In the genomic region with DNA sequence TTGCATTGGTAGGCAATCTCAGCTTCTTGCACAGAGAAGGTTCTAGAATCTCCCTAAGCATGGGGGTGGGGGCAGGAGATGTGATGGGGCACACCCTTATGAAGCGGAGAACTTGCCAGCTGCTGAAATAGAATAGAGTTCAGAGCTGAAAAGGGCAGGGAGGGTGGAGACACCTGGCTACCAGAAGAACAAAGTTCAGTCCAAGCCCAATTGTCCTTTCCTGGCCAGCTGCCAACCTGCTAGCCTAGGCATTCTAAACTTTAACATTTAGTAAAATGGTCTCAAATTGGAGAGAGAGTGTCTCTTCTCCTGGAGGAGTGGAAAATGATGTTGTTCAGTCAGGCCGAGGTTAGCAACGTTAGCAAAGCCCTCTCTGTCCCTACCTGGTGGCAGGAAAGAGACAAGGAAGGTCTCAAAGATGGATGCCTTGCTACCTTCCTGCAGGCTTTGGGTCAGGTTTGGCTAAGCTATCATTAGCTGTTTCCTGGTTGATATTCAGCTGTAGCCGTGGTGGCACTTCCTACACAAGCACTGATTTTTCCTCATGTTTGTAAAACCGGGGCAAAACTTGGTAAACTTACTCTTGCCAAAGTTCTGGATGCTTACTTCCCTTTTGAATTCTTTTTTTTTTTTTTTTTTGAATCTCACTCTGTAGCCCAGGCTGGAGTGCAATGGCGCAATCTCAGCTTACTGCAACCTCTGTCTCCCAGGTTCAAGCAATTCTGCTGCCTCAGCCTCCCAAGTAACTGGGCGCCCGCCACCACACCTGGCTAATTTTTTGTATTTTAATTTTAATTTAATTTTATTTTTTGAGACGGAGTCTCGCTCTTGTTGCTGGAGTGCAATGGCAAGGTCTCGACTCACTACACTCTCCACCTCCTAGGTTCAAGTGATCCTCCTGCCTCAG, we compare ENCODE assay signal across 18 cellular contexts. TPM values are rescaled to one million over a fixed set of nuclear protein-coding genes. Genes with fewer than 3 reads are reported as not detected.
A peak's percentile ranks its signal among the peaks of the same experiment; 100 is the strongest.
DNase-seq lines count a peak whose midpoint lies in the region; ATAC-seq and TF ChIP-seq lines count a peak whose summit lies in the region.
"Had no signal": no experiment of that assay in that cellular context is flagged by ENCODE, and none has a peak within 500 bp of the region (broad histone marks: within the 10 kb centered on the region; RNA-seq: fewer than 3 reads in every experiment).

No MANE protein-coding gene starts in this region.

- H3K79me1 ChIP-seq in IMR-90 (ENCODE audit: low read depth in 1 of 2, low read length in 2 of 2): no peaks in the 10 kb centered on the region

- H3K56ac ChIP-seq in IMR-90 (ENCODE audit: extremely low read depth, insufficient read depth, low read length): no peak overlapping the region

- ATAC-seq in IMR-90 (ENCODE audit: low read depth) (no peak), mucosa of descending colon (peak; percentile 99), GM21367 (IDR thresholded peaks at IDR 0.05; ENCODE audit: unreplicated experiment) (no peak)
- ATAC-seq: activated CD8-positive, alpha-beta memory T cell treated with anti-CD3 and anti-CD28 coated beads, Interleukin-2, amount 10 ng/mL, durations not matched to agents 7 days and 5 days; effector memory CD8-positive, alpha-beta T cell had no signal

- no TSS peak for BruUV-seq in IMR-90 (replicated peaks; lab: Mats Ljungman, UMichigan)

- 0 out of 2 replicates have a peak, but pooled peaks cover 3% of the 10 kb centered on the region for H3K9me1 ChIP-seq in IMR-90 (ENCODE audit: insufficient read depth, low read length)

- CTCF ChIA-PET in IMR-90 (lab: Yijun Ruan, JAX): no interaction called here

- no peak overlapping the region for H2BK5ac ChIP-seq in IMR-90 (ENCODE audit: low read depth, low read length, poor library complexity, severe bottlenecking)

- no peaks in the 10 kb centered on the region for H3K27me3 Mint-ChIP-seq in activated CD4-positive, alpha-beta T cell treated with anti-CD3 and anti-CD28 coated beads, Interleukin-2, amount 10 ng/mL, durations not matched to agents 24 days and 14 days
- H3K27me3 Mint-ChIP-seq: activated CD8-positive, alpha-beta memory T cell treated with anti-CD3 and anti-CD28 coated beads, Interleukin-2, amount 10 ng/mL, durations not matched to agents 7 days and 5 days; activated naive CD4-positive, alpha-beta T cell treated with anti-CD3 and anti-CD28 coated beads, Interleukin-2, amount 10 ng/mL, durations not matched to agents 7 days and 5 days; effector memory CD8-positive, alpha-beta T cell had no signal

- no peak overlapping the region for H3K14ac ChIP-seq in IMR-90 (replicated peaks; ENCODE audit: low read depth, low read length)

- in situ Hi-C loops in IMR-90 (cut with MboI; ENCODE audit: low sequenced_read_pairs): no loop called here

- TF ChIP-seq CTCF in IMR-90 (conservative IDR thresholded peaks at IDR 0.05; ENCODE audit: low read depth, low read length) (no peak), colonic mucosa (IDR thresholded peaks at IDR 0.05) (no peak), mucosa of descending colon (IDR thresholded peaks at IDR 0.05) (no peak)

- no peak overlapping the region for H3K4me2 ChIP-seq in IMR-90 (ENCODE audit: low read depth, low read length)

- TF ChIP-seq RAD21 in IMR-90 (IDR thresholded peaks at IDR 0.05; ENCODE audit: low read length): no peak

- no peak overlapping the region for H3K4me3 ChIP-seq in IMR-90 (ENCODE audit: insufficient read depth, low read depth, low read length)
- H3K4me3 ChIP-seq in colonic mucosa: no peak overlapping the region
- H3K4me3 ChIP-seq in mucosa of descending colon: no peak overlapping the region

- H2AFZ ChIP-seq in IMR-90 (replicated peaks; ENCODE audit: low read length, poor library complexity): peak overlapping the region; percentile 66

- POLR2A ChIA-PET in IMR-90 (lab: Charles Lee; ENCODE audit: unreplicated experiment): no interaction called here

- dilution Hi-C loops in IMR-90 (cut with HindIII; ENCODE audit: low sequenced_read_pairs, unreplicated experiment): no loop called here

- H3K9ac ChIP-seq in IMR-90 (ENCODE audit: low read depth, low read length) (no peak overlapping the region), colonic mucosa (ENCODE audit: low read depth in 2 of 2, low read length in 2 of 2) (no peak overlapping the region)

- no peak overlapping the region for H2BK15ac ChIP-seq in IMR-90 (ENCODE audit: low read depth, low read length)

- H3K9me3 Mint-ChIP-seq in activated CD4-positive, alpha-beta T cell treated with anti-CD3 and anti-CD28 coated beads, Interleukin-2, amount 10 ng/mL, durations not matched to agents 24 days and 14 days: no peaks in the 10 kb centered on the region
- H3K9me3 Mint-ChIP-seq: activated naive CD4-positive, alpha-beta T cell treated with anti-CD3 and anti-CD28 coated beads, Interleukin-2, amount 10 ng/mL, durations not matched to agents 7 days and 5 days; effector memory CD8-positive, alpha-beta T cell had no signal

- H2BK120ac ChIP-seq in IMR-90 (ENCODE audit: low read depth, low read length): no peak overlapping the region

- H3K4me1 ChIP-seq in IMR-90 (ENCODE audit: control insufficient read depth, insufficient read depth, low read length): no peaks in the 10 kb centered on the region
- no peaks in the 10 kb centered on the region for H3K4me1 ChIP-seq in colonic mucosa
- H3K4me1 ChIP-seq in mucosa of descending colon (ENCODE audit: low read depth): no peaks in the 10 kb centered on the region

- H4K8ac ChIP-seq in IMR-90 (ENCODE audit: low read depth in 2 of 2, low read length in 2 of 2): no peak overlapping the region

- no peaks in the 10 kb centered on the region for H3K36me3 ChIP-seq in IMR-90 (ENCODE audit: control insufficient read depth, insufficient read depth, low read length)
- no peaks in the 10 kb centered on the region for H3K36me3 ChIP-seq in colonic mucosa
- H3K36me3 ChIP-seq in mucosa of descending colon (ENCODE audit: low read depth): no peaks in the 10 kb centered on the region

- H3K27me3 ChIP-seq in IMR-90 (ENCODE audit: control insufficient read depth, insufficient read depth, low read length) (peaks cover 9% of the 10 kb centered on the region), colonic mucosa (peaks cover 3% of the 10 kb centered on the region)

- no peak overlapping the region for H3K4ac ChIP-seq in IMR-90 (ENCODE audit: low read depth, low read length)

- TF ChIP-seq POLR2A in IMR-90 (IDR thresholded peaks at IDR 0.05; ENCODE audit: low read depth, low read length): no peak

- no peak overlapping the region for H3K27ac Mint-ChIP-seq in activated CD4-positive, alpha-beta T cell treated with anti-CD3 and anti-CD28 coated beads, Interleukin-2, amount 10 ng/mL, durations not matched to agents 24 days and 14 days
- H3K27ac Mint-ChIP-seq: activated CD8-positive, alpha-beta memory T cell treated with anti-CD3 and anti-CD28 coated beads, Interleukin-2, amount 10 ng/mL, durations not matched to agents 7 days and 5 days; activated naive CD4-positive, alpha-beta T cell treated with anti-CD3 and anti-CD28 coated beads, Interleukin-2, amount 10 ng/mL, durations not matched to agents 7 days and 5 days; effector memory CD8-positive, alpha-beta T cell had no signal

- H2BK20ac ChIP-seq in IMR-90 (ENCODE audit: low read depth, low read length): no peak overlapping the region

- no peak overlapping the region for H3K18ac ChIP-seq in IMR-90 (ENCODE audit: low read depth, low read length)

- H3K27ac ChIP-seq in IMR-90 (ENCODE audit: insufficient read depth, low read length): no peak overlapping the region
- H3K27ac ChIP-seq in colonic mucosa: peak overlapping the region; percentile 67
- H3K27ac ChIP-seq: VCaP had no signal

- intact Hi-C loops in IMR-90 (cut with micrococcal nuclease): no loop called here
- intact Hi-C loops in colonic mucosa (cut with DNase I): no loop called here
- intact Hi-C loops in mucosa of descending colon (cut with DNase I, micrococcal nuclease): no loop called here
- intact Hi-C loops in activated CD4-positive, alpha-beta T cell treated with anti-CD3 and anti-CD28 coated beads, Interleukin-2, amount 10 ng/mL, durations not matched to agents 24 days and 14 days (cut with micrococcal nuclease): no loop called here

- no peak overlapping the region for H4K5ac ChIP-seq in IMR-90 (ENCODE audit: low read depth, low read length)

- H4K91ac ChIP-seq in IMR-90 (ENCODE audit: insufficient read depth, low read depth, low read length): no peak overlapping the region

- H2AK9ac ChIP-seq in IMR-90 (replicated peaks; ENCODE audit: low read depth, low read length, poor library complexity): no peak overlapping the region

- DNase-seq in SHP77 treated with DMSO at 0.1 percent for 48 hours (lab: John Stamatoyannopoulos, UW) (peak; percentile 5), SHP77 (lab: John Stamatoyannopoulos, UW) (no peak), IMR-90 (no peak), colonic mucosa (peak; percentile 87), mucosa of descending colon (peak; percentile 63 to 86 (median 66)), EL (no peak)
- no peak for DNase-seq in activated CD4-positive, alpha-beta T cell treated with anti-CD3 and anti-CD28 coated beads, Interleukin-2, amount 10 ng/mL, durations not matched to agents 24 days and 14 days
- DNase-seq: activated CD8-positive, alpha-beta memory T cell treated with anti-CD3 and anti-CD28 coated beads, Interleukin-2, amount 10 ng/mL, durations not matched to agents 7 days and 5 days; activated naive CD4-positive, alpha-beta T cell treated with anti-CD3 and anti-CD28 coated beads, Interleukin-2, amount 10 ng/mL, durations not matched to agents 7 days and 5 days; effector memory CD8-positive, alpha-beta T cell; foreskin melanocyte; GOT3; KG1; NCI-H2029 treated with DMSO at 0.1 percent for 48 hours had no signal

- H3K9me3 ChIP-seq in IMR-90 (ENCODE audit: control insufficient read depth, insufficient read depth, low read length) (no peaks in the 10 kb centered on the region), colonic mucosa (no peaks in the 10 kb centered on the region), mucosa of descending colon (no peaks in the 10 kb centered on the region)

- no peak overlapping the region for H3K23ac ChIP-seq in IMR-90 (ENCODE audit: low read depth, low read length)

- H3K36me3 Mint-ChIP-seq in activated CD4-positive, alpha-beta T cell treated with anti-CD3 and anti-CD28 coated beads, Interleukin-2, amount 10 ng/mL, durations not matched to agents 24 days and 14 days (ENCODE audit: low read depth): no peaks in the 10 kb centered on the region
- H3K36me3 Mint-ChIP-seq: activated CD8-positive, alpha-beta memory T cell treated with anti-CD3 and anti-CD28 coated beads, Interleukin-2, amount 10 ng/mL, durations not matched to agents 7 days and 5 days; activated naive CD4-positive, alpha-beta T cell treated with anti-CD3 and anti-CD28 coated beads, Interleukin-2, amount 10 ng/mL, durations not matched to agents 7 days and 5 days had no signal

- H2AK5ac ChIP-seq in IMR-90 (ENCODE audit: low read depth, low read length): no peak overlapping the region

- H3K4me3 Mint-ChIP-seq in activated CD4-positive, alpha-beta T cell treated with anti-CD3 and anti-CD28 coated beads, Interleukin-2, amount 10 ng/mL, durations not matched to agents 24 days and 14 days: no peak overlapping the region
- H3K4me3 Mint-ChIP-seq: activated CD8-positive, alpha-beta memory T cell treated with anti-CD3 and anti-CD28 coated beads, Interleukin-2, amount 10 ng/mL, durations not matched to agents 7 days and 5 days; activated naive CD4-positive, alpha-beta T cell treated with anti-CD3 and anti-CD28 coated beads, Interleukin-2, amount 10 ng/mL, durations not matched to agents 7 days and 5 days; effector memory CD8-positive, alpha-beta T cell had no signal

- 79% methylated on average over 2 of the region's 11 CpGs; no CpG with 5 or more reads in 1 of the 2 experiments for WGBS in IMR-90 (ENCODE audit: extremely low coverage in 2 of 2, insufficient read length in 1 of 2), 2 experiments

- peaks cover 1% of the 10 kb centered on the region for H3K4me1 Mint-ChIP-seq in activated CD4-positive, alpha-beta T cell treated with anti-CD3 and anti-CD28 coated beads, Interleukin-2, amount 10 ng/mL, durations not matched to agents 24 days and 14 days
- H3K4me1 Mint-ChIP-seq: activated CD8-positive, alpha-beta memory T cell treated with anti-CD3 and anti-CD28 coated beads, Interleukin-2, amount 10 ng/mL, durations not matched to agents 7 days and 5 days had no signal

- no peaks in the 10 kb centered on the region for H4K20me1 ChIP-seq in IMR-90 (ENCODE audit: insufficient read depth, low read length)

RNA-seq across cellular contexts. Expression of a gene that starts 34.6 kb away (rescaled TPM):
- total RNA-seq in IMR-90 (2012; rRNA removed) (not detected in 2 replicates), colonic mucosa (not detected), mucosa of descending colon (not detected)
- not detected in 2 replicates for polyA plus RNA-seq in IMR-90 (2012; rRNA removed)
- not detected in 2 replicates for polyA plus RNA-seq in IMR-90 (2012; cell fraction: cytosol; rRNA removed)
- not detected in 2 replicates for polyA plus RNA-seq in IMR-90 (2012; cell fraction: nucleus; rRNA removed; ENCODE audit: low replicate concordance)
- total RNA-seq in activated CD4-positive, alpha-beta T cell treated with anti-CD3 and anti-CD28 coated beads, Interleukin-2, amount 10 ng/mL, durations not matched to agents 24 days and 14 days: not detected in 2 replicates
- total RNA-seq: activated CD8-positive, alpha-beta memory T cell treated with anti-CD3 and anti-CD28 coated beads, Interleukin-2, amount 10 ng/mL, durations not matched to agents 7 days and 5 days; osteocyte; subcutaneous adipose tissue had no signal

Comparison
In these comparisons a context has a peak if more than half of its experiments do, and no peak if none do; other contexts are left out.
1. DNase-seq: peak in SHP77 treated with DMSO at 0.1 percent for 48 hours (single experiment), colonic mucosa (single experiment) and mucosa of descending colon (3 of 3); none in SHP77 (0 of 2), IMR-90 (single experiment), activated CD4-positive, alpha-beta T cell treated with anti-CD3 and anti-CD28 coated beads, Interleukin-2, amount 10 ng/mL, durations not matched to agents 24 days and 14 days (single experiment) and EL (single experiment).